In genomic region chr14:85154714-85155113, GRCh38 we compare ENCODE assay signal across 31 cellular contexts.
"Had no signal": no experiment of that assay in that cellular context is flagged by ENCODE, and none has a peak within 500 bp of the region (broad histone marks: within the 10 kb centered on the region; RNA-seq: fewer than 3 reads in every experiment).

No MANE protein-coding gene starts in this region.

- H3K36me3 ChIP-seq: SJSA1 had no signal

- H2AFZ ChIP-seq: PC-9 had no signal

- H3K4me3 ChIP-seq: PC-9, SJSA1 had no signal

- H3K27ac ChIP-seq: PC-9, RWPE1, SJSA1 had no signal

- H3K9me3 ChIP-seq: SJSA1, SK-N-SH had no signal

- H3K9ac ChIP-seq: SK-N-SH had no signal

- H3K4me1 ChIP-seq: SJSA1 had no signal

- DNase-seq: Karpas-422, NCI-H1048, NCI-H1092 treated with DMSO at 0.1 percent for 48 hours, NCI-H1105 treated with DMSO at 0.1 percent for 48 hours, NCI-H1417, NCI-H1436, NCI-H146, NCI-H1694, NCI-H187, NCI-H1930, NCI-H2029 treated with DMSO at 0.1 percent for 48 hours, NCI-H2081 treated with DMSO at 0.1 percent for 48 hours, NCI-H2107, NCI-H2171, NCI-H226, NCI-H446 treated with DMSO at 0.1 percent for 48 hours, NCI-H510A, NCI-H524, NCI-H526, NCI-H69, NCI-H748 treated with DMSO at 0.1 percent for 48 hours, NCI-H82, PC-9, Right ventricle myocardium superior, SHP77 treated with DMSO at 0.1 percent for 48 hours, SK-N-SH, SW 1271, T-helper 1 cell had no signal

- H3K27me3 ChIP-seq: SJSA1 had no signal

- ATAC-seq: Panc1 had no signal

- H3K4me2 ChIP-seq: PC-9, SK-N-SH had no signal
